ENCODE assay signal across 10 cellular contexts in the genomic region with DNA sequence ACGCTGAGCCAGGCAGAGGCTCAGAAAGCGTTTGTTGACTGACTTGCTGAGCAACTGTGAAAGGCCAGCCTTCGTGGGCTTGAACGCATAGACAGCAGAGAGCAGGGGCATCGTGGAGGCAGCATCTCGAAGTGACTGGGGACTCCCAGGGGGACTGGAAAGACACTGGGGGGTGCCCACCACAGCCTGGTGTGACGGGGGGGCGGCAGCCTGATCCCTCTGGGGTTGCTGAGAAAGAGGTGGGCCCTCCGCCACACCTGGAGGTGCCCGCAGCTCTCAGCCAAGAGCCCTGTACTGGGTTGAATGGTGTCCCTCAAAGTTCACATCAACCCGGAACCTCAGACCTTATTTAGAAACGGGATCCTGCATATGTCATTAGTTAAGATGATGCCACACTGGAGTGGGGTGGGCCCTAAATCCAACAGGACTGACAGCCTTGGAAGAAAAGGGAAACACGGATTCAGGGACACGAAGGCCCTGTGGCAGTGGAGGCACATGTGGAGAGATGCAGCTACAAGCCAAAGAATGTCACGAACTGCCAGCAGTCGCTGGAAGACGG.
DNase-seq lines count a peak whose midpoint lies in the region; ATAC-seq and TF ChIP-seq lines count a peak whose summit lies in the region.
"Had no signal": no experiment of that assay in that cellular context is flagged by ENCODE, and none has a peak within 500 bp of the region (broad histone marks: within the 10 kb centered on the region; RNA-seq: fewer than 3 reads in every experiment).

No MANE protein-coding gene starts in this region.

- H3K9me3 Mint-ChIP-seq in dendritic cell treated with granulocyte-macrophage colony-stimulating factor and Interleukin-4, amounts not matched to agents 40 ng/mL and 50 ng/mL, for 4 days: no peaks in the 10 kb centered on the region
- H3K9me3 Mint-ChIP-seq: activated T-helper 1 cell treated with anti-CD3 and anti-CD28 coated beads, Interleukin-12 subunit alpha, Interleukin-12 subunit beta, Interleukin-2, Interleukin-4 antibody, amounts not matched to agents 30 ng/mL and 10 ng/mL and 1 ng/mL, durations not matched to agents 14 hours and 24 hours and 36 hours had no signal

- H3K27me3 ChIP-seq in Panc1 (ENCODE audit: control insufficient read depth, insufficient read depth, low read length) (no peaks in the 10 kb centered on the region), muscle layer of colon (ENCODE audit: control insufficient read depth in 1 of 2, insufficient read depth in 2 of 2, low read length in 2 of 2) (no peaks in the 10 kb centered on the region), testis (no peaks in the 10 kb centered on the region)

- H3K27me3 Mint-ChIP-seq in dendritic cell treated with granulocyte-macrophage colony-stimulating factor and Interleukin-4, amounts not matched to agents 40 ng/mL and 50 ng/mL, for 4 days: no peaks in the 10 kb centered on the region

- peaks cover 100% of the 10 kb centered on the region for H3K36me3 Mint-ChIP-seq in dendritic cell treated with granulocyte-macrophage colony-stimulating factor and Interleukin-4, amounts not matched to agents 40 ng/mL and 50 ng/mL, for 4 days (ENCODE audit: low read depth)

- peak overlapping the region; percentile 75 for H3K27ac Mint-ChIP-seq in dendritic cell treated with granulocyte-macrophage colony-stimulating factor and Interleukin-4, amounts not matched to agents 40 ng/mL and 50 ng/mL, for 4 days
- H3K27ac Mint-ChIP-seq: activated T-helper 1 cell treated with anti-CD3 and anti-CD28 coated beads, Interleukin-12 subunit alpha, Interleukin-12 subunit beta, Interleukin-2, Interleukin-4 antibody, amounts not matched to agents 30 ng/mL and 10 ng/mL and 1 ng/mL, durations not matched to agents 14 hours and 24 hours and 36 hours had no signal

- TF ChIP-seq POLR2A in testis (IDR thresholded peaks at IDR 0.05): no peak

- no peak for ATAC-seq in Panc1

- H3K4me1 Mint-ChIP-seq in dendritic cell treated with granulocyte-macrophage colony-stimulating factor and Interleukin-4, amounts not matched to agents 40 ng/mL and 50 ng/mL, for 4 days (ENCODE audit: low read depth): peaks cover 65% of the 10 kb centered on the region

- in situ Hi-C loops in Panc1 (cut with HindIII; ENCODE audit: low pct_unique_long_range_greater_than_20kb, low sequenced_read_pairs): no loop called here

- H3K27ac ChIP-seq in Panc1 (ENCODE audit: low read length) (peak overlapping the region; percentile 84), muscle layer of colon (ENCODE audit: low read depth, low read length) (peak overlapping the region; percentile 88), testis (peak overlapping the region; percentile 82 to 83)

- intact Hi-C loops in Panc1 (cut with micrococcal nuclease; ENCODE audit: unreplicated experiment): no loop called here
- intact Hi-C loops in dendritic cell treated with granulocyte-macrophage colony-stimulating factor and Interleukin-4, amounts not matched to agents 40 ng/mL and 50 ng/mL, for 4 days (cut with micrococcal nuclease): no loop called here
- intact Hi-C loops in testis (cut with DNase I; ENCODE audit: low total_unique reads): loop anchor here (10.0 kb wide), 1 partner anchor 45 kb away; no protein-coding TSS in a partner anchor

- POLR2A ChIA-PET in Panc1 (lab: Charles Lee): no interaction called here

- H3K4me3 ChIP-seq in Panc1 (ENCODE audit: low read depth in 2 of 2, low read length in 2 of 2) (no peak overlapping the region), muscle layer of colon (ENCODE audit: low read depth in 1 of 2, low read length in 2 of 2) (no peak overlapping the region), testis (no peak overlapping the region)

- DNase-seq in Panc1 (ENCODE audit: low read depth, low spot score): no peak
- DNase-seq in testis: no peak
- DNase-seq in RPMI8226: no peak
- no peak for DNase-seq in dermis blood vessel endothelial cell
- DNase-seq in NOMO-1 treated with DMSO at 0.1 percent for 48 hours (lab: John Stamatoyannopoulos, UW; ENCODE audit: unreplicated experiment): no peak
- DNase-seq in activated T-cell treated with anti-CD3 and anti-CD28 coated beads, Interleukin-2, amount 50 U/mL, for 48 hours: no peak
- DNase-seq: NCI-H2107 had no signal

- CTCF ChIA-PET in Panc1 (lab: Charles Lee): no interaction called here

- peak overlapping the region; percentile 39 for H3K9ac ChIP-seq in muscle layer of colon (ENCODE audit: low read length)

- 51 to 73% methylated on average over 8 to 17 of the region's 17 CpGs for WGBS in testis, 2 donors

- TF ChIP-seq CTCF in Panc1 (IDR thresholded peaks at IDR 0.05): no peak
- TF ChIP-seq CTCF in testis (IDR thresholded peaks at IDR 0.05): no peak

- H3K36me3 ChIP-seq in Panc1 (ENCODE audit: control insufficient read depth, insufficient read depth, low read length) (peaks cover 5% of the 10 kb centered on the region), muscle layer of colon (ENCODE audit: insufficient read depth, low read length) (peaks cover 75% of the 10 kb centered on the region), testis (ENCODE audit: low read depth, missing control alignments) (no peaks in the 10 kb centered on the region)

- BruUV-seq in Panc1 (replicated peaks; lab: Mats Ljungman, UMichigan): no TSS peak

- H3K4me1 ChIP-seq in Panc1 (ENCODE audit: control insufficient read depth, insufficient read depth, low read length): peaks cover 65% of the 10 kb centered on the region
- peaks cover 48% of the 10 kb centered on the region for H3K4me1 ChIP-seq in muscle layer of colon (ENCODE audit: insufficient read depth, low read length)
- H3K4me1 ChIP-seq in testis: peaks cover 42% of the 10 kb centered on the region

- H3K9me3 ChIP-seq in Panc1 (ENCODE audit: control insufficient read depth, insufficient read depth, low read depth, low read length) (no peaks in the 10 kb centered on the region), muscle layer of colon (ENCODE audit: low read length) (no peaks in the 10 kb centered on the region), testis (no peaks in the 10 kb centered on the region)

- H3K4me3 Mint-ChIP-seq in dendritic cell treated with granulocyte-macrophage colony-stimulating factor and Interleukin-4, amounts not matched to agents 40 ng/mL and 50 ng/mL, for 4 days: no peak overlapping the region
- H3K4me3 Mint-ChIP-seq: activated T-helper 1 cell treated with anti-CD3 and anti-CD28 coated beads, Interleukin-12 subunit alpha, Interleukin-12 subunit beta, Interleukin-2, Interleukin-4 antibody, amounts not matched to agents 30 ng/mL and 10 ng/mL and 1 ng/mL, durations not matched to agents 14 hours and 24 hours and 36 hours had no signal
